In the genomic region with DNA sequence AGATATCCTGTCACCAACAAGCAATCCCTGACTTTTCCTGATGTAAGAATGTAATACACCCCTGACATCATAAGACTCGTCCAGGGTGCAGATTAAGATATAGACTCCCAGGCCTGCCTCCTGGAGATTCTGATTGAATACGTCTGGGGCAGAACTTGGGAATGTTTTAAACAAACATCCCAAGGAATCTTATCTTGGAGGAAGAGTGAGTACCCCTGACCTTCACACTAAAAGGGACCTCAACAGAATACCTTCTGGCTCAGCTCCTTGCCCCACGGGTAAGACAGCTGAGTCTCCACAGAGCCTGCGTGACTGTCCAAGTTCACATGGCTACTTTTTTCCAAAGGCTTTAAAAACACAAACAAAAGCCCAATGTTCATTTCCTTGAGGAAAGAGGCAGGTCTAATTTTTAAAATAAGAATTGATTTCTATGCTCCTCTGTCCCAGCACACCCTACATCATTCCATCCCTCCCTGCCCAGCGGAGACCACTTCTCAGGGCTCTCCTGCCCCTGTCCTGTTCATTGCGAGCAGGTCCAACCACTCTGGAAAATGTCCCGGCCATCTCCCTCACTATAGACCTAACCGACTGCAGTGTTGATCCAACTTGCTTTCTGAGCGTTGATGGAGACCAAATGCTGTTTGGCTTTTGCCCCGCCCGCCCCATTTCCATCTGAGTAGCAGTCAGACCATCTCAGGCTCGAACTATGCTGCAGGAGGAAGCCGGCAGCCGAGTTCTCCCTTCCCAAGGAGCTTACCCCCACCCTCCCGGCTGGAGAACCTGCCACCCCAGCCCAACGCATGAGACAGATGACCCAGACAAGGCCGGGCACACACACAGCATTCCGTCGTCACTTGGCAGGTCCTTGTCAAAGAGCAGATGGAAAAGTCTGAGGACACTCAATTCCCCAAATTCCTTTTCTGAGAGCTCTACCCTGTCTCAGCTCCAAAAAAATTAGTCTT, we compare ENCODE assay signal across 14 cellular contexts. TPM values are rescaled to one million over a fixed set of nuclear protein-coding genes. Genes with fewer than 3 reads are reported as not detected.
DNase-seq lines count a peak whose midpoint lies in the region; ATAC-seq and TF ChIP-seq lines count a peak whose summit lies in the region.
"Had no signal": no experiment of that assay in that cellular context is flagged by ENCODE, and none has a peak within 500 bp of the region (broad histone marks: within the 10 kb centered on the region; RNA-seq: fewer than 3 reads in every experiment).

No MANE protein-coding gene starts in this region.

- H3K4me1 ChIP-seq in ascending aorta (peaks cover 9 to 56% of the 10 kb centered on the region in 2 donors), osteoblast (ENCODE audit: insufficient read depth, low read length) (peaks cover 24% of the 10 kb centered on the region)

- peaks cover 6% of the 10 kb centered on the region for H3K27me3 Mint-ChIP-seq in activated T-cell treated with anti-CD3 and anti-CD28 coated beads, Interleukin-2, amount 50 U/mL, for 4 hours (ENCODE audit: low read depth)
- H3K27me3 Mint-ChIP-seq in activated CD4-positive, alpha-beta T cell treated with anti-CD3 and anti-CD28 coated beads for 36 hours = peaks cover 9% of the 10 kb centered on the region

- no peaks in the 10 kb centered on the region for H3K79me2 ChIP-seq in osteoblast (ENCODE audit: insufficient read depth, low read length)

- H3K9me3 ChIP-seq in ascending aorta (no peaks in the 10 kb centered on the region), osteoblast (ENCODE audit: low read depth, low read length) (no peaks in the 10 kb centered on the region)
- H3K9me3 ChIP-seq: vagina had no signal

- peak overlapping the region; percentile 93 to 95 for H3K27ac ChIP-seq in ascending aorta
- peak overlapping the region; percentile 38 for H3K27ac ChIP-seq in osteoblast (ENCODE audit: low read depth, low read length)
- H3K27ac ChIP-seq: vagina had no signal

- H3K27me3 ChIP-seq in ascending aorta = no peaks in the 10 kb centered on the region
- H3K27me3 ChIP-seq in osteoblast (ENCODE audit: insufficient read depth, low read length) = peaks cover 7% of the 10 kb centered on the region
- H3K27me3 ChIP-seq: vagina had no signal

- H3K4me3 ChIP-seq in ascending aorta (peak overlapping the region in 1 of 2 donors; percentile 38), osteoblast (ENCODE audit: insufficient read depth, low read length) (no peak overlapping the region)
- H3K4me3 ChIP-seq: SK-N-MC, vagina had no signal

- no peaks in the 10 kb centered on the region for H3K36me3 Mint-ChIP-seq in activated T-cell treated with anti-CD3 and anti-CD28 coated beads, Interleukin-2, amount 50 U/mL, for 4 hours (ENCODE audit: insufficient read depth)
- H3K36me3 Mint-ChIP-seq in activated CD4-positive, alpha-beta T cell treated with anti-CD3 and anti-CD28 coated beads for 36 hours (ENCODE audit: low read depth) = no peaks in the 10 kb centered on the region
- H3K36me3 Mint-ChIP-seq: activated CD8-positive, alpha-beta memory T cell treated with anti-CD3 and anti-CD28 coated beads, Interleukin-2, amount 10 ng/mL, durations not matched to agents 7 days and 5 days; activated naive CD8-positive, alpha-beta T cell treated with anti-CD3 and anti-CD28 coated beads, Interleukin-2, amount 10 ng/mL, durations not matched to agents 7 days and 5 days had no signal

- H4K20me1 ChIP-seq in osteoblast (ENCODE audit: insufficient read depth, low read length) = no peaks in the 10 kb centered on the region

- TF ChIP-seq CTCF in ascending aorta (IDR thresholded peaks at IDR 0.05) (no peak), osteoblast (IDR thresholded peaks at IDR 0.05; ENCODE audit: extremely low read depth, low read depth, low read length) (no peak)

- H3K36me3 ChIP-seq in ascending aorta (no peaks in the 10 kb centered on the region), osteoblast (ENCODE audit: insufficient read depth, low read length) (no peaks in the 10 kb centered on the region)
- H3K36me3 ChIP-seq: vagina had no signal

- no peak overlapping the region for H2AFZ ChIP-seq in osteoblast (ENCODE audit: low read length)

- DNase-seq in AG08395 (ENCODE audit: low spot score) (peak; percentile 38), ascending aorta (ENCODE audit: low spot score in 2 of 2) (peak in 1 of 2 donors; percentile 96), left ventricle myocardium superior (peak; percentile 84), osteoblast (ENCODE audit: insufficient read length, low spot score, missing footprints) (peak; percentile 77)
- no peak for DNase-seq in activated effector memory CD4-positive, alpha-beta T cell treated with Interleukin-2 at 50 U/mL for 16 hours
- no peak for DNase-seq in activated T-cell treated with anti-CD3 and anti-CD28 coated beads, Interleukin-2, amount 50 U/mL, for 4 hours
- no peak for DNase-seq in activated CD4-positive, alpha-beta T cell treated with anti-CD3 and anti-CD28 coated beads for 36 hours
- no peak for DNase-seq in effector CD4-positive, alpha-beta T cell
- DNase-seq: activated CD8-positive, alpha-beta memory T cell treated with anti-CD3 and anti-CD28 coated beads, Interleukin-2, amount 10 ng/mL, durations not matched to agents 7 days and 5 days; activated naive CD8-positive, alpha-beta T cell treated with anti-CD3 and anti-CD28 coated beads, Interleukin-2, amount 10 ng/mL, durations not matched to agents 7 days and 5 days; NCI-H2081 had no signal

- H3K9me3 Mint-ChIP-seq in activated T-cell treated with anti-CD3 and anti-CD28 coated beads, Interleukin-2, amount 50 U/mL, for 4 hours = no peaks in the 10 kb centered on the region
- H3K9me3 Mint-ChIP-seq in activated CD4-positive, alpha-beta T cell treated with anti-CD3 and anti-CD28 coated beads for 36 hours (ENCODE audit: low read depth) = no peaks in the 10 kb centered on the region
- H3K9me3 Mint-ChIP-seq: activated naive CD8-positive, alpha-beta T cell treated with anti-CD3 and anti-CD28 coated beads, Interleukin-2, amount 10 ng/mL, durations not matched to agents 7 days and 5 days had no signal

- H3K27ac Mint-ChIP-seq in activated CD4-positive, alpha-beta T cell treated with anti-CD3 and anti-CD28 coated beads for 36 hours = no peak overlapping the region
- H3K27ac Mint-ChIP-seq: activated CD8-positive, alpha-beta memory T cell treated with anti-CD3 and anti-CD28 coated beads, Interleukin-2, amount 10 ng/mL, durations not matched to agents 7 days and 5 days; activated naive CD8-positive, alpha-beta T cell treated with anti-CD3 and anti-CD28 coated beads, Interleukin-2, amount 10 ng/mL, durations not matched to agents 7 days and 5 days had no signal

- H3K4me3 Mint-ChIP-seq in activated T-cell treated with anti-CD3 and anti-CD28 coated beads, Interleukin-2, amount 50 U/mL, for 4 hours = no peak overlapping the region
- no peak overlapping the region for H3K4me3 Mint-ChIP-seq in activated CD4-positive, alpha-beta T cell treated with anti-CD3 and anti-CD28 coated beads for 36 hours
- H3K4me3 Mint-ChIP-seq: activated CD8-positive, alpha-beta memory T cell treated with anti-CD3 and anti-CD28 coated beads, Interleukin-2, amount 10 ng/mL, durations not matched to agents 7 days and 5 days; activated naive CD8-positive, alpha-beta T cell treated with anti-CD3 and anti-CD28 coated beads, Interleukin-2, amount 10 ng/mL, durations not matched to agents 7 days and 5 days; neural crest cell had no signal

- no peaks in the 10 kb centered on the region for H3K4me1 Mint-ChIP-seq in activated T-cell treated with anti-CD3 and anti-CD28 coated beads, Interleukin-2, amount 50 U/mL, for 4 hours (ENCODE audit: low read depth)
- no peaks in the 10 kb centered on the region for H3K4me1 Mint-ChIP-seq in activated CD4-positive, alpha-beta T cell treated with anti-CD3 and anti-CD28 coated beads for 36 hours
- H3K4me1 Mint-ChIP-seq: activated CD8-positive, alpha-beta memory T cell treated with anti-CD3 and anti-CD28 coated beads, Interleukin-2, amount 10 ng/mL, durations not matched to agents 7 days and 5 days; activated naive CD8-positive, alpha-beta T cell treated with anti-CD3 and anti-CD28 coated beads, Interleukin-2, amount 10 ng/mL, durations not matched to agents 7 days and 5 days had no signal

- ATAC-seq in left ventricle myocardium superior = peak; percentile 88
- no peak for ATAC-seq in activated T-cell treated with anti-CD3 and anti-CD28 coated beads, Interleukin-2, amount 50 U/mL, for 4 hours
- no peak for ATAC-seq in activated CD4-positive, alpha-beta T cell treated with anti-CD3 and anti-CD28 coated beads for 36 hours
- ATAC-seq: activated CD8-positive, alpha-beta memory T cell treated with anti-CD3 and anti-CD28 coated beads, Interleukin-2, amount 10 ng/mL, durations not matched to agents 7 days and 5 days had no signal

- intact Hi-C loops in ascending aorta (cut with DNase I) (loop anchor here (2.0 to 5.0 kb wide), 5 partner anchors 22 to 132 kb away; a partner anchor contains a TSS), left ventricle myocardium superior (cut with micrococcal nuclease) (no loop called here)
- intact Hi-C loops in activated CD4-positive, alpha-beta T cell treated with anti-CD3 and anti-CD28 coated beads for 36 hours (cut with DNase I, micrococcal nuclease) = no loop called here

- no peak overlapping the region for H3K4me2 ChIP-seq in osteoblast (ENCODE audit: insufficient read depth, low read length)

- CTCF ChIA-PET in activated CD4-positive, alpha-beta T cell treated with anti-CD3 and anti-CD28 coated beads for 36 hours (lab: Charles Lee) = interaction anchor here (1.1 kb wide), 1 partner anchor 21 kb away, joined by 4 read pairs; no protein-coding TSS in a partner anchor

- POLR2A ChIA-PET in activated CD4-positive, alpha-beta T cell treated with anti-CD3 and anti-CD28 coated beads for 36 hours (lab: Charles Lee) = interaction anchor here (0.6 kb wide), 1 partner anchor 26 kb away, joined by 3 read pairs; no protein-coding TSS in a partner anchor

RNA-seq across cellular contexts. Expression of a gene that starts 44.1 kb away (rescaled TPM):
- total RNA-seq in ascending aorta (378 TPM), left ventricle myocardium superior (36.6 TPM), osteoblast (40.9 and 41.5 TPM in 2 replicates)
- total RNA-seq in activated T-cell treated with anti-CD3 and anti-CD28 coated beads, Interleukin-2, amount 50 U/mL, for 4 hours = 1 to 10 TPM; 2.2 to 3.2 (median 2.9) TPM
- total RNA-seq in activated CD4-positive, alpha-beta T cell treated with anti-CD3 and anti-CD28 coated beads for 36 hours = 10 to 100 TPM; 17.0 to 21.3 TPM

Comparison
In these comparisons a context has a peak if more than half of its experiments do, and no peak if none do; other contexts are left out.
1. DNase-seq: peak in AG08395 (single experiment), left ventricle myocardium superior (single experiment) and osteoblast (single experiment); none in activated effector memory CD4-positive, alpha-beta T cell treated with Interleukin-2 at 50 U/mL for 16 hours (single experiment), activated T-cell treated with anti-CD3 and anti-CD28 coated beads, Interleukin-2, amount 50 U/mL, for 4 hours (single experiment), activated CD4-positive, alpha-beta T cell treated with anti-CD3 and anti-CD28 coated beads for 36 hours (single experiment) and effector CD4-positive, alpha-beta T cell (single experiment).